Comparison of ENCODE assay signal across 8 cellular contexts in genomic region chr19:18700501-18701249, GRCh38. TPM values are rescaled to one million over a fixed set of nuclear protein-coding genes. Genes with fewer than 3 reads are reported as not detected.
DNase-seq lines count a peak whose midpoint lies in the region; ATAC-seq and TF ChIP-seq lines count a peak whose summit lies in the region.

No MANE protein-coding gene starts in this region.

- H3K4me1 ChIP-seq in GM23338 (ENCODE audit: insufficient read depth) = peaks cover 14% of the 10 kb centered on the region

- peaks cover 21% of the 10 kb centered on the region for H3K4me1 Mint-ChIP-seq in GM23338

- peak overlapping the region; percentile 66 for H3K4me3 Mint-ChIP-seq in GM23338

- TF ChIP-seq CTCF in GM23338 (conservative IDR thresholded peaks at IDR 0.05; ENCODE audit: low read depth in 2 of 2) = no peak

- DNase-seq in DMS79 treated with DMSO at 0.1 percent for 48 hours (lab: John Stamatoyannopoulos, UW) (peak; percentile 82), GM23338 (ENCODE audit: low spot score) (peak; percentile 83), NCI-H1694 treated with DMSO at 0.1 percent for 48 hours (lab: John Stamatoyannopoulos, UW) (peak; percentile 56), cerebellum (ENCODE audit: low spot score) (peak; percentile 77), left lobe of liver (ENCODE audit: low spot score) (peak; percentile 94), HuH-7.5 (ENCODE audit: low spot score) (no peak)
- peak; percentile 47 to 52 for DNase-seq in activated CD4-positive, alpha-beta T cell treated with anti-CD3 and anti-CD28 coated beads for 24 hours (ENCODE audit: low read depth in 2 of 2)
- peak; percentile 71 for DNase-seq in stimulated activated CD4-positive, alpha-beta T cell treated with anti-CD3 and anti-CD28 coated beads, Interleukin-4, amount 100 ng/mL, for 1 hour

- H3K79me2 ChIP-seq in GM23338 (replicated peaks; ENCODE audit: insufficient read depth) = peaks cover 37% of the 10 kb centered on the region

- H3K27ac Mint-ChIP-seq in GM23338 = no peak overlapping the region

- H3K27me3 Mint-ChIP-seq in GM23338 (ENCODE audit: insufficient read depth, low read depth, poor library complexity) = peaks cover 20% of the 10 kb centered on the region

- peaks cover 48% of the 10 kb centered on the region for H4K20me1 ChIP-seq in GM23338 (replicated peaks; ENCODE audit: insufficient read depth)

- peak overlapping the region; percentile 83 for H3K4me2 ChIP-seq in GM23338

- H3K9me3 Mint-ChIP-seq in GM23338 = no peaks in the 10 kb centered on the region

- H3K36me3 ChIP-seq in GM23338 (ENCODE audit: insufficient read depth) = no peaks in the 10 kb centered on the region

- no peaks in the 10 kb centered on the region for H3K9me2 ChIP-seq in GM23338 (ENCODE audit: insufficient read depth)

- H3K27me3 ChIP-seq in GM23338 (ENCODE audit: insufficient read depth) = no peaks in the 10 kb centered on the region

- H2AFZ ChIP-seq in GM23338 = peak overlapping the region; percentile 78; the same call in 1 of the 2 replicates

- peak overlapping the region; percentile 52 for H3K4me3 ChIP-seq in GM23338

- no peak overlapping the region for H3K27ac ChIP-seq in GM23338 (ENCODE audit: low read depth)

- no peaks in the 10 kb centered on the region for H3K36me3 Mint-ChIP-seq in GM23338 (ENCODE audit: low read depth)

- ATAC-seq in GM23338 (peak; percentile 95), left lobe of liver (peak; percentile 95)

- H3F3A ChIP-seq in GM23338 (replicated peaks; ENCODE audit: low read depth) = peaks cover 20% of the 10 kb centered on the region

TF ChIP-seq in GM23338, 12 proteins besides CTCF, POLR2A, EP300 and RAD21:
- TF ChIP-seq POLR2AphosphoS5 (IDR thresholded peaks at IDR 0.05; ENCODE audit: low read depth) (no peak), NANOG (IDR thresholded peaks at IDR 0.05; ENCODE audit: borderline replicate concordance) (no peak), ZNF114 (CRISPR knock-in tag; IDR thresholded peaks at IDR 0.05) (no peak), STAT1 (IDR thresholded peaks at IDR 0.05; ENCODE audit: unreplicated experiment) (no peak), ZNF462 (CRISPR knock-in tag; IDR thresholded peaks at IDR 0.05) (no peak), EZH2phosphoT487 (IDR thresholded peaks at IDR 0.05; ENCODE audit: unreplicated experiment) (no peak), ZNF331 (CRISPR knock-in tag; IDR thresholded peaks at IDR 0.05; ENCODE audit: low read depth) (no peak), ETS1 (IDR thresholded peaks at IDR 0.05) (no peak), REST (IDR thresholded peaks at IDR 0.05; ENCODE audit: unreplicated experiment) (no peak), CREB1 (CRISPR knock-in tag; IDR thresholded peaks at IDR 0.05; ENCODE audit: low read depth) (no peak), EZH2 (IDR thresholded peaks at IDR 0.05; ENCODE audit: low read depth, unreplicated experiment) (no peak), JUNB (IDR thresholded peaks at IDR 0.05; ENCODE audit: unreplicated experiment) (no peak)
TF ChIP-seq in GM23338: peak in this region for 0.

RNA-seq across cellular contexts. Expression of gene CRTC1, which starts 17.2 kb away (rescaled TPM):
- 5.4 and 7.1 TPM in 2 replicates for total RNA-seq in GM23338 (2014; rRNA removed; shearing (Covaris generic))
- polyA plus RNA-seq in GM23338 (2016; fragmentation: Nextera tagmentation; extraction: Ambion mirVana) = 6.7 and 8.4 TPM in 2 replicates
- total RNA-seq in cerebellum = 12.8 TPM
- 6.2 TPM for total RNA-seq in left lobe of liver
